In genomic region chr4:113899260-113900177, GRCh38 we compare ENCODE assay signal across 10 cellular contexts.
DNase-seq lines count a peak whose midpoint lies in the region; ATAC-seq and FAIRE-seq lines count a peak whose summit lies in the region.
"Had no signal": no experiment of that assay in that cellular context is flagged by ENCODE, and none has a peak within 500 bp of the region (broad histone marks: within the 10 kb centered on the region; RNA-seq: fewer than 3 reads in every experiment).

No MANE protein-coding gene starts in this region.

- no peaks in the 10 kb centered on the region for H3K27me3 Mint-ChIP-seq in activated CD8-positive, alpha-beta memory T cell treated with anti-CD3 and anti-CD28 coated beads, Interleukin-2, amount 10 ng/mL, durations not matched to agents 7 days and 5 days
- H3K27me3 Mint-ChIP-seq in stimulated activated naive B cell treated with anti-CD40 and anti-IgM and Interleukin-4, amounts not matched to agents 10 μg/mL and 1 μg/mL and 100 μg/mL, for 72 hours: peaks cover 0 to 3% of the 10 kb centered on the region in 2 donors

- CTCF ChIA-PET in activated CD8-positive, alpha-beta memory T cell treated with anti-CD3 and anti-CD28 coated beads, Interleukin-2, amount 10 ng/mL, durations not matched to agents 7 days and 5 days (lab: Charles Lee): no interaction called here

- H3K9me3 Mint-ChIP-seq in activated CD8-positive, alpha-beta memory T cell treated with anti-CD3 and anti-CD28 coated beads, Interleukin-2, amount 10 ng/mL, durations not matched to agents 7 days and 5 days (ENCODE audit: low read depth): no peaks in the 10 kb centered on the region
- no peaks in the 10 kb centered on the region for H3K9me3 Mint-ChIP-seq in stimulated activated naive B cell treated with anti-CD40 and anti-IgM and Interleukin-4, amounts not matched to agents 10 μg/mL and 1 μg/mL and 100 μg/mL, for 72 hours

- FAIRE-seq in urothelium cell line (lab: Jason Lieb, UNC): no peak

- no peak overlapping the region for H3K27ac Mint-ChIP-seq in activated CD8-positive, alpha-beta memory T cell treated with anti-CD3 and anti-CD28 coated beads, Interleukin-2, amount 10 ng/mL, durations not matched to agents 7 days and 5 days
- peak overlapping the region; percentile 67 for H3K27ac Mint-ChIP-seq in stimulated activated naive B cell treated with anti-CD40 and anti-IgM and Interleukin-4, amounts not matched to agents 10 μg/mL and 1 μg/mL and 100 μg/mL, for 72 hours
- H3K27ac Mint-ChIP-seq: nephron had no signal

- DNase-seq in activated CD8-positive, alpha-beta memory T cell treated with anti-CD3 and anti-CD28 coated beads, Interleukin-2, amount 10 ng/mL, durations not matched to agents 7 days and 5 days: no peak
- DNase-seq in activated CD8-positive, alpha-beta memory T cell treated with anti-CD3 and anti-CD28 coated beads, Interleukin-2, amount 50 U/mL, for 48 hours: no peak
- DNase-seq in T-helper 2 cell: peak in 3 of 5 experiments; percentile 8 to 88 (median 44)
- DNase-seq in stimulated activated naive B cell treated with anti-CD40 and anti-IgM and Interleukin-4, amounts not matched to agents 10 μg/mL and 1 μg/mL and 100 μg/mL, for 72 hours: no peak
- DNase-seq in urothelium cell line (ENCODE audit: low spot score): no peak
- no peak for DNase-seq in dedifferentiated amniotic fluid mesenchymal stem cell (ENCODE audit: extremely low spot score)
- no peak for DNase-seq in NCI-H1105 treated with DMSO at 0.1 percent for 48 hours (lab: John Stamatoyannopoulos, UW)
- DNase-seq: NCI-H1092 treated with DMSO at 0.1 percent for 48 hours had no signal

- H3K36me3 Mint-ChIP-seq in activated CD8-positive, alpha-beta memory T cell treated with anti-CD3 and anti-CD28 coated beads, Interleukin-2, amount 10 ng/mL, durations not matched to agents 7 days and 5 days: no peaks in the 10 kb centered on the region
- H3K36me3 Mint-ChIP-seq in stimulated activated naive B cell treated with anti-CD40 and anti-IgM and Interleukin-4, amounts not matched to agents 10 μg/mL and 1 μg/mL and 100 μg/mL, for 72 hours: no peaks in the 10 kb centered on the region

- ATAC-seq in activated CD8-positive, alpha-beta memory T cell treated with anti-CD3 and anti-CD28 coated beads, Interleukin-2, amount 10 ng/mL, durations not matched to agents 7 days and 5 days: peak; percentile 52
- peak; percentile 68 for ATAC-seq in HG03039 (IDR thresholded peaks at IDR 0.05; ENCODE audit: unreplicated experiment)
- ATAC-seq in stimulated activated naive B cell treated with anti-CD40 and anti-IgM and Interleukin-4, amounts not matched to agents 10 μg/mL and 1 μg/mL and 100 μg/mL, for 72 hours (replicated peaks): peak; percentile 92 to 96

- H3K4me1 Mint-ChIP-seq in activated CD8-positive, alpha-beta memory T cell treated with anti-CD3 and anti-CD28 coated beads, Interleukin-2, amount 10 ng/mL, durations not matched to agents 7 days and 5 days: peaks cover 23% of the 10 kb centered on the region
- H3K4me1 Mint-ChIP-seq in stimulated activated naive B cell treated with anti-CD40 and anti-IgM and Interleukin-4, amounts not matched to agents 10 μg/mL and 1 μg/mL and 100 μg/mL, for 72 hours: peaks cover 17 to 18% of the 10 kb centered on the region in 2 donors
- H3K4me1 Mint-ChIP-seq: nephron had no signal

- no peak overlapping the region for H3K4me3 Mint-ChIP-seq in activated CD8-positive, alpha-beta memory T cell treated with anti-CD3 and anti-CD28 coated beads, Interleukin-2, amount 10 ng/mL, durations not matched to agents 7 days and 5 days
- H3K4me3 Mint-ChIP-seq in stimulated activated naive B cell treated with anti-CD40 and anti-IgM and Interleukin-4, amounts not matched to agents 10 μg/mL and 1 μg/mL and 100 μg/mL, for 72 hours: peak overlapping the region in 1 of 2 donors; percentile 14
- H3K4me3 Mint-ChIP-seq: nephron had no signal

Comparison
In these comparisons a context has a peak if more than half of its experiments do, and no peak if none do; other contexts are left out.
1. DNase-seq: peak in T-helper 2 cell (3 of 5); none in activated CD8-positive, alpha-beta memory T cell treated with anti-CD3 and anti-CD28 coated beads, Interleukin-2, amount 10 ng/mL, durations not matched to agents 7 days and 5 days (single experiment), activated CD8-positive, alpha-beta memory T cell treated with anti-CD3 and anti-CD28 coated beads, Interleukin-2, amount 50 U/mL, for 48 hours (single experiment), stimulated activated naive B cell treated with anti-CD40 and anti-IgM and Interleukin-4, amounts not matched to agents 10 μg/mL and 1 μg/mL and 100 μg/mL, for 72 hours (single experiment), urothelium cell line (single experiment), dedifferentiated amniotic fluid mesenchymal stem cell (single experiment) and NCI-H1105 treated with DMSO at 0.1 percent for 48 hours (single experiment).
2. Peak in every context shown above with its lines, with median percentiles within 50 percentile points of each other: ATAC-seq.